ENCODE assay signal across 1 cellular context in the genomic region with DNA sequence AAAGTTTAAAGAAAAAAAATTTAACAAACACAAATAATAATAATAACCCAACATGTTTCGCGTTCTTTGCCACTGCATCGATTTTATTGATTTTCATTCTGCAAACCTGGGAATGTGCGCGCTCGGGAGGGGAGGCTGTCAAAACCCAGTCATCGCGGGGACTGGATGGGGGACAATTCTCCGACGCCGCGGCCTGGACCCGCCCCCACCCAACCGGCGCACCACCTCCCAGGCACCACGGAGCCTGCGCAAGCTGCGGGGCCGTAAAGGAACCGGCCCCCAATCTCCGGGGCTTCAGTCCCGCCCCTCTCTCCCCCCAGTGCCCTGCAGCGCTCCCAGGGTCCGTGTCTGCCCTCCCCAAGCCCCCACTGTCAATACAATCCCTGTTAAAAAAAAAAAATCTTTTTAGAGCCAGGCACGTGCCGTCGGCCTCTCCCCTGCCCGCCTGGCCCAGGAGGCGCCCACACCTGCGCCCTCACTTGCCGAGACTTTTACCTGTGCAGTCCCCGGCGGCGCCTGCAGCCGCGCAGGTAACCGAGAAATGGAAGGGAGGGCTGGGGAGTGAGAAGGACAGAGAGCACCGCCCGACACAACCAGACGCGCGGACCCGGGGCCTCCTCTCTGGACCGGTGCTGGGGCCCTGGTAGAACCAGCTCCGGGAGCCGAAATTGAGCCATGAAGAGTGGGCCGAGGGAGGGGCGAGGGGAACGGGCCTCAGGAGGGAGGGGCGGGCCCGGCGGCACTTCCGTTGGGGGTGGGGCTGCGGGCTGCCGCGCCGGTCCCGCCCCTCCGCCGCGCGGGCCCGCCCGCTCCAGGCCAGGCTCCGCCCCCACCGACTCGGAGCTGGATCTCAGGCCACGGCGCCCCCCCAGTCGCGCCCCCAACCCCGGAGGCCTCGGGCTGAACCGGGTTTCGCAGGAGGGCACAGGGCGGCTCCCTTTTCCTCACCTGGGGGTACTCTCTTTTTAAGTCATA.
TF ChIP-seq lines count a peak whose summit lies in the region.

No MANE protein-coding gene starts in this region.

TF ChIP-seq in HEK293, 187 proteins besides CTCF, POLR2A, EP300 and RAD21 (continued from another document and continues in another):
- TF ChIP-seq, protein P1, sequence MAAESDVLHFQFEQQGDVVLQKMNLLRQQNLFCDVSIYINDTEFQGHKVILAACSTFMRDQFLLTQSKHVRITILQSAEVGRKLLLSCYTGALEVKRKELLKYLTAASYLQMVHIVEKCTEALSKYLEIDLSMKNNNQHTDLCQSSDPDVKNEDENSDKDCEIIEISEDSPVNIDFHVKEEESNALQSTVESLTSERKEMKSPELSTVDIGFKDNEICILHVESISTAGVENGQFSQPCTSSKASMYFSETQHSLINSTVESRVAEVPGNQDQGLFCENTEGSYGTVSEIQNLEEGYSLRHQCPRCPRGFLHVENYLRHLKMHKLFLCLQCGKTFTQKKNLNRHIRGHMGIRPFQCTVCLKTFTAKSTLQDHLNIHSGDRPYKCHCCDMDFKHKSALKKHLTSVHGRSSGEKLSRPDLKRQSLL (tag by site-specific recombination; IDR thresholded peaks at IDR 0.05) = no peak
- TF ChIP-seq ZNF266 (tag by site-specific recombination; IDR thresholded peaks at IDR 0.05; ENCODE audit: low read depth) (no peak), PRDM1 (tag by site-specific recombination; IDR thresholded peaks at IDR 0.05) (no peak), ZNF658 (tag by site-specific recombination; IDR thresholded peaks at IDR 0.05) (no peak), KLF9 (tag by site-specific recombination; IDR thresholded peaks at IDR 0.05; ENCODE audit: low read depth) (peak; percentile 70), KLF8 (tag by site-specific recombination; IDR thresholded peaks at IDR 0.05) (no peak; the same call in 1 of the 2 replicates), SP7 (tag by site-specific recombination; IDR thresholded peaks at IDR 0.05) (peak; percentile 75), GLIS2 (tag by site-specific recombination; IDR thresholded peaks at IDR 0.05) (peak; percentile 87), ZXDB (tag by site-specific recombination; IDR thresholded peaks at IDR 0.05) (peak; percentile 68), OSR2 (tag by site-specific recombination; IDR thresholded peaks at IDR 0.05) (no peak), ZNF48 (tag by site-specific recombination; IDR thresholded peaks at IDR 0.05) (no peak), ZNF555 (tag by site-specific recombination; conservative IDR thresholded peaks at IDR 0.05) (no peak), ZNF239 (tag by site-specific recombination; IDR thresholded peaks at IDR 0.05) (no peak), ZNF596 (tag by site-specific recombination; IDR thresholded peaks at IDR 0.05) (no peak)
- TF ChIP-seq, protein P2, sequence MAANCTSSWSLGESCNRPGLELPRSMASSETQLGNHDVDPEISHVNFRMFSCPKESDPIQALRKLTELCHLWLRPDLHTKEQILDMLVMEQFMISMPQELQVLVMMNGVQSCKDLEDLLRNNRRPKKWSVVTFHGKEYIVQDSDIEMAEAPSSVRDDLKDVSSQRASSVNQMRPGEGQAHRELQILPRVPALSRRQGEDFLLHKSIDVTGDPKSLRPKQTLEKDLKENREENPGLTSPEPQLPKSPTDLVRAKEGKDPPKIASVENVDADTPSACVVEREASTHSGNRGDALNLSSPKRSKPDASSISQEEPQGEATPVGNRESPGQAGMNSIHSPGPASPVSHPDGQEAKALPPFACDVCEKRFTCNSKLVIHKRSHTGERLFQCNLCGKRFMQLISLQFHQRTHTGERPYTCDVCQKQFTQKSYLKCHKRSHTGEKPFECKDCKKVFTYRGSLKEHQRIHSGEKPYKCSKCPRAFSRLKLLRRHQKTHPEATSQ (tag by site-specific recombination; IDR thresholded peaks at IDR 0.05) = peak; percentile 17; the same call in 1 of the 2 replicates
- TF ChIP-seq, protein P3, sequence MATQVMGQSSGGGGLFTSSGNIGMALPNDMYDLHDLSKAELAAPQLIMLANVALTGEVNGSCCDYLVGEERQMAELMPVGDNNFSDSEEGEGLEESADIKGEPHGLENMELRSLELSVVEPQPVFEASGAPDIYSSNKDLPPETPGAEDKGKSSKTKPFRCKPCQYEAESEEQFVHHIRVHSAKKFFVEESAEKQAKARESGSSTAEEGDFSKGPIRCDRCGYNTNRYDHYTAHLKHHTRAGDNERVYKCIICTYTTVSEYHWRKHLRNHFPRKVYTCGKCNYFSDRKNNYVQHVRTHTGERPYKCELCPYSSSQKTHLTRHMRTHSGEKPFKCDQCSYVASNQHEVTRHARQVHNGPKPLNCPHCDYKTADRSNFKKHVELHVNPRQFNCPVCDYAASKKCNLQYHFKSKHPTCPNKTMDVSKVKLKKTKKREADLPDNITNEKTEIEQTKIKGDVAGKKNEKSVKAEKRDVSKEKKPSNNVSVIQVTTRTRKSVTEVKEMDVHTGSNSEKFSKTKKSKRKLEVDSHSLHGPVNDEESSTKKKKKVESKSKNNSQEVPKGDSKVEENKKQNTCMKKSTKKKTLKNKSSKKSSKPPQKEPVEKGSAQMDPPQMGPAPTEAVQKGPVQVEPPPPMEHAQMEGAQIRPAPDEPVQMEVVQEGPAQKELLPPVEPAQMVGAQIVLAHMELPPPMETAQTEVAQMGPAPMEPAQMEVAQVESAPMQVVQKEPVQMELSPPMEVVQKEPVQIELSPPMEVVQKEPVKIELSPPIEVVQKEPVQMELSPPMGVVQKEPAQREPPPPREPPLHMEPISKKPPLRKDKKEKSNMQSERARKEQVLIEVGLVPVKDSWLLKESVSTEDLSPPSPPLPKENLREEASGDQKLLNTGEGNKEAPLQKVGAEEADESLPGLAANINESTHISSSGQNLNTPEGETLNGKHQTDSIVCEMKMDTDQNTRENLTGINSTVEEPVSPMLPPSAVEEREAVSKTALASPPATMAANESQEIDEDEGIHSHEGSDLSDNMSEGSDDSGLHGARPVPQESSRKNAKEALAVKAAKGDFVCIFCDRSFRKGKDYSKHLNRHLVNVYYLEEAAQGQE (tag by site-specific recombination; IDR thresholded peaks at IDR 0.05) = 0 out of 2 replicates have a peak, but pooled peaks have one; percentile 20
- TF ChIP-seq, protein P4, sequence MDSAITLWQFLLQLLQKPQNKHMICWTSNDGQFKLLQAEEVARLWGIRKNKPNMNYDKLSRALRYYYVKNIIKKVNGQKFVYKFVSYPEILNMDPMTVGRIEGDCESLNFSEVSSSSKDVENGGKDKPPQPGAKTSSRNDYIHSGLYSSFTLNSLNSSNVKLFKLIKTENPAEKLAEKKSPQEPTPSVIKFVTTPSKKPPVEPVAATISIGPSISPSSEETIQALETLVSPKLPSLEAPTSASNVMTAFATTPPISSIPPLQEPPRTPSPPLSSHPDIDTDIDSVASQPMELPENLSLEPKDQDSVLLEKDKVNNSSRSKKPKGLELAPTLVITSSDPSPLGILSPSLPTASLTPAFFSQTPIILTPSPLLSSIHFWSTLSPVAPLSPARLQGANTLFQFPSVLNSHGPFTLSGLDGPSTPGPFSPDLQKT (IDR thresholded peaks at IDR 0.05; ENCODE audit: borderline replicate concordance, low read depth, low read length) = no peak; the same call in 1 of the 2 replicates
- TF ChIP-seq, protein P5, sequence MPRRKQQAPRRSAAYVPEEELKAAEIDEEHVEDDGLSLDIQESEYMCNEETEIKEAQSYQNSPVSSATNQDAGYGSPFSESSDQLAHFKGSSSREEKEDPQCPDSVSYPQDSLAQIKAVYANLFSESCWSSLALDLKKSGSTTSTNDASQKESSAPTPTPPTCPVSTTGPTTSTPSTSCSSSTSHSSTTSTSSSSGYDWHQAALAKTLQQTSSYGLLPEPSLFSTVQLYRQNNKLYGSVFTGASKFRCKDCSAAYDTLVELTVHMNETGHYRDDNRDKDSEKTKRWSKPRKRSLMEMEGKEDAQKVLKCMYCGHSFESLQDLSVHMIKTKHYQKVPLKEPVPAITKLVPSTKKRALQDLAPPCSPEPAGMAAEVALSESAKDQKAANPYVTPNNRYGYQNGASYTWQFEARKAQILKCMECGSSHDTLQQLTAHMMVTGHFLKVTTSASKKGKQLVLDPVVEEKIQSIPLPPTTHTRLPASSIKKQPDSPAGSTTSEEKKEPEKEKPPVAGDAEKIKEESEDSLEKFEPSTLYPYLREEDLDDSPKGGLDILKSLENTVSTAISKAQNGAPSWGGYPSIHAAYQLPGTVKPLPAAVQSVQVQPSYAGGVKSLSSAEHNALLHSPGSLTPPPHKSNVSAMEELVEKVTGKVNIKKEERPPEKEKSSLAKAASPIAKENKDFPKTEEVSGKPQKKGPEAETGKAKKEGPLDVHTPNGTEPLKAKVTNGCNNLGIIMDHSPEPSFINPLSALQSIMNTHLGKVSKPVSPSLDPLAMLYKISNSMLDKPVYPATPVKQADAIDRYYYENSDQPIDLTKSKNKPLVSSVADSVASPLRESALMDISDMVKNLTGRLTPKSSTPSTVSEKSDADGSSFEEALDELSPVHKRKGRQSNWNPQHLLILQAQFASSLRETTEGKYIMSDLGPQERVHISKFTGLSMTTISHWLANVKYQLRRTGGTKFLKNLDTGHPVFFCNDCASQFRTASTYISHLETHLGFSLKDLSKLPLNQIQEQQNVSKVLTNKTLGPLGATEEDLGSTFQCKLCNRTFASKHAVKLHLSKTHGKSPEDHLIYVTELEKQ (tag by site-specific recombination; IDR thresholded peaks at IDR 0.05; ENCODE audit: borderline replicate concordance) = no peak
- TF ChIP-seq, protein P6, sequence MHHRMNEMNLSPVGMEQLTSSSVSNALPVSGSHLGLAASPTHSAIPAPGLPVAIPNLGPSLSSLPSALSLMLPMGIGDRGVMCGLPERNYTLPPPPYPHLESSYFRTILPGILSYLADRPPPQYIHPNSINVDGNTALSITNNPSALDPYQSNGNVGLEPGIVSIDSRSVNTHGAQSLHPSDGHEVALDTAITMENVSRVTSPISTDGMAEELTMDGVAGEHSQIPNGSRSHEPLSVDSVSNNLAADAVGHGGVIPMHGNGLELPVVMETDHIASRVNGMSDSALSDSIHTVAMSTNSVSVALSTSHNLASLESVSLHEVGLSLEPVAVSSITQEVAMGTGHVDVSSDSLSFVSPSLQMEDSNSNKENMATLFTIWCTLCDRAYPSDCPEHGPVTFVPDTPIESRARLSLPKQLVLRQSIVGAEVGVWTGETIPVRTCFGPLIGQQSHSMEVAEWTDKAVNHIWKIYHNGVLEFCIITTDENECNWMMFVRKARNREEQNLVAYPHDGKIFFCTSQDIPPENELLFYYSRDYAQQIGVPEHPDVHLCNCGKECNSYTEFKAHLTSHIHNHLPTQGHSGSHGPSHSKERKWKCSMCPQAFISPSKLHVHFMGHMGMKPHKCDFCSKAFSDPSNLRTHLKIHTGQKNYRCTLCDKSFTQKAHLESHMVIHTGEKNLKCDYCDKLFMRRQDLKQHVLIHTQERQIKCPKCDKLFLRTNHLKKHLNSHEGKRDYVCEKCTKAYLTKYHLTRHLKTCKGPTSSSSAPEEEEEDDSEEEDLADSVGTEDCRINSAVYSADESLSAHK (tag by site-specific recombination; IDR thresholded peaks at IDR 0.05) = 0 out of 2 replicates have a peak, but pooled peaks have one; percentile 11
- TF ChIP-seq, protein P7, sequence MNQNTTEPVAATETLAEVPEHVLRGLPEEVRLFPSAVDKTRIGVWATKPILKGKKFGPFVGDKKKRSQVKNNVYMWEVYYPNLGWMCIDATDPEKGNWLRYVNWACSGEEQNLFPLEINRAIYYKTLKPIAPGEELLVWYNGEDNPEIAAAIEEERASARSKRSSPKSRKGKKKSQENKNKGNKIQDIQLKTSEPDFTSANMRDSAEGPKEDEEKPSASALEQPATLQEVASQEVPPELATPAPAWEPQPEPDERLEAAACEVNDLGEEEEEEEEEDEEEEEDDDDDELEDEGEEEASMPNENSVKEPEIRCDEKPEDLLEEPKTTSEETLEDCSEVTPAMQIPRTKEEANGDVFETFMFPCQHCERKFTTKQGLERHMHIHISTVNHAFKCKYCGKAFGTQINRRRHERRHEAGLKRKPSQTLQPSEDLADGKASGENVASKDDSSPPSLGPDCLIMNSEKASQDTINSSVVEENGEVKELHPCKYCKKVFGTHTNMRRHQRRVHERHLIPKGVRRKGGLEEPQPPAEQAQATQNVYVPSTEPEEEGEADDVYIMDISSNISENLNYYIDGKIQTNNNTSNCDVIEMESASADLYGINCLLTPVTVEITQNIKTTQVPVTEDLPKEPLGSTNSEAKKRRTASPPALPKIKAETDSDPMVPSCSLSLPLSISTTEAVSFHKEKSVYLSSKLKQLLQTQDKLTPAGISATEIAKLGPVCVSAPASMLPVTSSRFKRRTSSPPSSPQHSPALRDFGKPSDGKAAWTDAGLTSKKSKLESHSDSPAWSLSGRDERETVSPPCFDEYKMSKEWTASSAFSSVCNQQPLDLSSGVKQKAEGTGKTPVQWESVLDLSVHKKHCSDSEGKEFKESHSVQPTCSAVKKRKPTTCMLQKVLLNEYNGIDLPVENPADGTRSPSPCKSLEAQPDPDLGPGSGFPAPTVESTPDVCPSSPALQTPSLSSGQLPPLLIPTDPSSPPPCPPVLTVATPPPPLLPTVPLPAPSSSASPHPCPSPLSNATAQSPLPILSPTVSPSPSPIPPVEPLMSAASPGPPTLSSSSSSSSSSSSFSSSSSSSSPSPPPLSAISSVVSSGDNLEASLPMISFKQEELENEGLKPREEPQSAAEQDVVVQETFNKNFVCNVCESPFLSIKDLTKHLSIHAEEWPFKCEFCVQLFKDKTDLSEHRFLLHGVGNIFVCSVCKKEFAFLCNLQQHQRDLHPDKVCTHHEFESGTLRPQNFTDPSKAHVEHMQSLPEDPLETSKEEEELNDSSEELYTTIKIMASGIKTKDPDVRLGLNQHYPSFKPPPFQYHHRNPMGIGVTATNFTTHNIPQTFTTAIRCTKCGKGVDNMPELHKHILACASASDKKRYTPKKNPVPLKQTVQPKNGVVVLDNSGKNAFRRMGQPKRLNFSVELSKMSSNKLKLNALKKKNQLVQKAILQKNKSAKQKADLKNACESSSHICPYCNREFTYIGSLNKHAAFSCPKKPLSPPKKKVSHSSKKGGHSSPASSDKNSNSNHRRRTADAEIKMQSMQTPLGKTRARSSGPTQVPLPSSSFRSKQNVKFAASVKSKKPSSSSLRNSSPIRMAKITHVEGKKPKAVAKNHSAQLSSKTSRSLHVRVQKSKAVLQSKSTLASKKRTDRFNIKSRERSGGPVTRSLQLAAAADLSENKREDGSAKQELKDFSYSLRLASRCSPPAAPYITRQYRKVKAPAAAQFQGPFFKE (tag by site-specific recombination; IDR thresholded peaks at IDR 0.05; ENCODE audit: borderline replicate concordance) = no peak
- TF ChIP-seq, protein P8, sequence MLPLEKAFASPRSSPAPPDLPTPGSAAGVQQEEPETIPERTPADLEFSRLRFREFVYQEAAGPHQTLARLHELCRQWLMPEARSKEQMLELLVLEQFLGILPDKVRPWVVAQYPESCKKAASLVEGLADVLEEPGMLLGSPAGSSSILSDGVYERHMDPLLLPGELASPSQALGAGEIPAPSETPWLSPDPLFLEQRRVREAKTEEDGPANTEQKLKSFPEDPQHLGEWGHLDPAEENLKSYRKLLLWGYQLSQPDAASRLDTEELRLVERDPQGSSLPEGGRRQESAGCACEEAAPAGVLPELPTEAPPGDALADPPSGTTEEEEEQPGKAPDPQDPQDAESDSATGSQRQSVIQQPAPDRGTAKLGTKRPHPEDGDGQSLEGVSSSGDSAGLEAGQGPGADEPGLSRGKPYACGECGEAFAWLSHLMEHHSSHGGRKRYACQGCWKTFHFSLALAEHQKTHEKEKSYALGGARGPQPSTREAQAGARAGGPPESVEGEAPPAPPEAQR (tag by site-specific recombination; IDR thresholded peaks at IDR 0.05) = no peak
- TF ChIP-seq, protein P9, sequence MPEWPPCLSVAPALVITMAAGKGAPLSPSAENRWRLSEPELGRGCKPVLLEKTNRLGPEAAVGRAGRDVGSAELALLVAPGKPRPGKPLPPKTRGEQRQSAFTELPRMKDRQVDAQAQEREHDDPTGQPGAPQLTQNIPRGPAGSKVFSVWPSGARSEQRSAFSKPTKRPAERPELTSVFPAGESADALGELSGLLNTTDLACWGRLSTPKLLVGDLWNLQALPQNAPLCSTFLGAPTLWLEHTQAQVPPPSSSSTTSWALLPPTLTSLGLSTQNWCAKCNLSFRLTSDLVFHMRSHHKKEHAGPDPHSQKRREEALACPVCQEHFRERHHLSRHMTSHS (tag by site-specific recombination; IDR thresholded peaks at IDR 0.05) = no peak
- TF ChIP-seq, protein P10, sequence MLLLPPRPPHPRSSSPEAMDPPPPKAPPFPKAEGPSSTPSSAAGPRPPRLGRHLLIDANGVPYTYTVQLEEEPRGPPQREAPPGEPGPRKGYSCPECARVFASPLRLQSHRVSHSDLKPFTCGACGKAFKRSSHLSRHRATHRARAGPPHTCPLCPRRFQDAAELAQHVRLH (tag by site-specific recombination; IDR thresholded peaks at IDR 0.05) = no peak
